Comparison of ENCODE assay signal across 9 cellular contexts in the genomic region with DNA sequence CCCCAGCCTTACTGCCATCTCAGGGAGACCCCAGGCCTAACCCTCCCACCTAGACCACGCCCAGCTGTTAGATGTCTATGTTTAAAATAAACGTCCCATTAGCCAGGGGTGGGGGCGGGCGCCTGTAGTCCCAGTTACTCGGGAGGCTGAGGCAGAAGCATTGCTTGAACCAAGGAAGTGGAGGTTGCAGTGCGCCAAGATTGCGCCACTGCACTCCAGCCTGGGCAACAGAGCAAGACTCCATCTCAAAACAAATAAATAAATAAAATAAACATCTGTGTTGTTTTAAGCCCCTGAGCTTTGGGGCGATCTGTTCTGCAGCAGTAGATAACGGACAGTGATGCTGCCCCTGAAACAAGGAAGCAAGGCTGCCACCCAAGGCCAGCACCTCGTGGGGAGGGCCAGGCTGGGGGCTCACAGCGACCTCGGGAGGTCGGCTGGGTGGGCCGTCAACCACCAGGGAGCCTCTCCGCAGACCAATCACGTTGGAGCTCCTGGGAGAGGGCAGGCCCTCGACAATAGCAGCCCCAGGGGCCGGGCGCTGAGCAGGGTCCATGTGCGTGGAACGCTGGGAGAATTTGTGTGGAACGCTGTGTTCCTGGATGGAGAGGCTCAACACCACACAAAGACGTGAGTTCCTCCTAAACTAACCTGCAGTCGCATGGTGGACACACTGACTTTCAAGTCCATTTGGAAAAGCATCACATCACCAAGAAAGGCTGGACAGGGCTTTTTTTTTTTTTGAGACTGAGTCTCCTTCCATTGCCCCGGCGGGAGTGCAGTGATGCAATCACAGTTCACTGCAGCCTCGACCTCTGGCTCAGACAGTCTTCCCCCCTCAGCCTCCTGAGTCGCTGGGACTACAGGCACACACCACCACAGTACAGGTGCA. TPM values are rescaled to one million over a fixed set of nuclear protein-coding genes. Genes with fewer than 3 reads are reported as not detected.
DNase-seq lines count a peak whose midpoint lies in the region; ATAC-seq and TF ChIP-seq lines count a peak whose summit lies in the region.
"Had no signal": no experiment of that assay in that cellular context is flagged by ENCODE, and none has a peak within 500 bp of the region (broad histone marks: within the 10 kb centered on the region; RNA-seq: fewer than 3 reads in every experiment).

No MANE protein-coding gene starts in this region.

- no peaks in the 10 kb centered on the region for H3K9me3 Mint-ChIP-seq in T-helper 2 cell treated with Interferon-gamma antibody and Interleukin-4, amounts not matched to agents 5 μg/mL and 100 μg/mL, for 36 hours

- H3K27me3 ChIP-seq in PC-3 (ENCODE audit: low read length): no peaks in the 10 kb centered on the region
- no peaks in the 10 kb centered on the region for H3K27me3 ChIP-seq in smooth muscle cell (ENCODE audit: low read depth)
- H3K27me3 ChIP-seq in SJCRH30: peaks cover 40% of the 10 kb centered on the region

- H3K9me2 ChIP-seq in PC-3 (replicated peaks; ENCODE audit: low read length): no peaks in the 10 kb centered on the region

- H3K4me1 ChIP-seq in PC-3 (ENCODE audit: insufficient read depth, low read length): peaks cover 18% of the 10 kb centered on the region
- H3K4me1 ChIP-seq in smooth muscle cell (ENCODE audit: low read depth): peaks cover 4% of the 10 kb centered on the region
- peaks cover 5% of the 10 kb centered on the region; the same call in 1 of the 2 replicates for H3K4me1 ChIP-seq in SJCRH30

- H3K27ac ChIP-seq in PC-3 (ENCODE audit: low read length): no peak overlapping the region
- no peak overlapping the region for H3K27ac ChIP-seq in smooth muscle cell (ENCODE audit: low read depth)
- no peak overlapping the region for H3K27ac ChIP-seq in SJCRH30

- H3K9me3 ChIP-seq in PC-3 (ENCODE audit: low read length) (no peaks in the 10 kb centered on the region), smooth muscle cell (replicated peaks; ENCODE audit: low read depth) (no peaks in the 10 kb centered on the region), SJCRH30 (replicated peaks) (no peaks in the 10 kb centered on the region)

- H3K4me2 ChIP-seq in PC-3 (ENCODE audit: low read length): peak overlapping the region; percentile 91
- H3K4me2 ChIP-seq in smooth muscle cell: peak overlapping the region; percentile 99

- WGBS in smooth muscle cell (ENCODE audit: low lambda C conversion rate): 85% methylated on average over 28 of the region's 28 CpGs
- 70 to 73% methylated on average over 28 of the region's 28 CpGs for whole genome bisulfite sequencing in lower leg skin, 2 donors

- H2AFZ ChIP-seq in PC-3 (ENCODE audit: low read length) (0 out of 2 replicates have a peak overlapping the region, but pooled peaks have one; percentile 34), smooth muscle cell (ENCODE audit: low read depth) (no peak overlapping the region)

- H3K4me1 Mint-ChIP-seq in T-helper 2 cell treated with Interferon-gamma antibody and Interleukin-4, amounts not matched to agents 5 μg/mL and 100 μg/mL, for 36 hours (ENCODE audit: low read depth): peaks cover 2% of the 10 kb centered on the region

- H3K9ac ChIP-seq in PC-3 (ENCODE audit: low read length) (no peak overlapping the region), smooth muscle cell (ENCODE audit: low read depth) (no peak overlapping the region)

- POLR2A ChIA-PET in PC-3 (lab: Charles Lee; ENCODE audit: unreplicated experiment): no interaction called here

- ATAC-seq in PC-3 (no peak), GM21825 (IDR thresholded peaks at IDR 0.05; ENCODE audit: unreplicated experiment) (no peak)

- peak overlapping the region; percentile 57 for H3K4me3 Mint-ChIP-seq in T-helper 2 cell treated with Interferon-gamma antibody and Interleukin-4, amounts not matched to agents 5 μg/mL and 100 μg/mL, for 36 hours

- no peaks in the 10 kb centered on the region for H3K36me3 ChIP-seq in PC-3 (ENCODE audit: low read depth, low read length)
- H3K36me3 ChIP-seq in smooth muscle cell (ENCODE audit: low read depth): no peaks in the 10 kb centered on the region
- H3K36me3 ChIP-seq in SJCRH30: no peaks in the 10 kb centered on the region

- H4K20me1 ChIP-seq in PC-3 (ENCODE audit: low read length) (no peaks in the 10 kb centered on the region), smooth muscle cell (ENCODE audit: low read depth) (no peaks in the 10 kb centered on the region)

- no peak for TF ChIP-seq POLR2A in lower leg skin (IDR thresholded peaks at IDR 0.05)

- no peak for TF ChIP-seq CTCF in PC-3 (conservative IDR thresholded peaks at IDR 0.05; ENCODE audit: low read depth, low read length)
- TF ChIP-seq CTCF in fibroblast of the aortic adventitia (IDR thresholded peaks at IDR 0.05; ENCODE audit: insufficient read depth, low read length): no peak
- TF ChIP-seq CTCF in smooth muscle cell (IDR thresholded peaks at IDR 0.05; ENCODE audit: borderline replicate concordance, insufficient read depth, poor library complexity, severe bottlenecking): no peak
- no peak for TF ChIP-seq CTCF in lower leg skin (IDR thresholded peaks at IDR 0.05)

- peaks cover 12% of the 10 kb centered on the region for H3K79me2 ChIP-seq in PC-3 (ENCODE audit: low read length)
- no peaks in the 10 kb centered on the region for H3K79me2 ChIP-seq in smooth muscle cell (ENCODE audit: low read depth)

- no peaks in the 10 kb centered on the region for H3K36me3 Mint-ChIP-seq in T-helper 2 cell treated with Interferon-gamma antibody and Interleukin-4, amounts not matched to agents 5 μg/mL and 100 μg/mL, for 36 hours (ENCODE audit: low read depth)

- no peak for DNase-seq in T-helper 2 cell treated with Interferon-gamma antibody and Interleukin-4, amounts not matched to agents 5 μg/mL and 100 μg/mL, for 36 hours (ENCODE audit: low spot score)
- DNase-seq in T-helper 2 cell (no peak), PC-3 (no peak), fibroblast of the aortic adventitia (ENCODE audit: low read depth) (peak; percentile 27), smooth muscle cell (lab: John Stamatoyannopoulos, UW; ENCODE audit: unreplicated experiment) (no peak), lower leg skin (ENCODE audit: low spot score in 2 of 2) (no peak), SJCRH30 (no peak)

- CTCF ChIA-PET in PC-3 (lab: Charles Lee): no interaction called here

- no peak overlapping the region for H3K27ac Mint-ChIP-seq in T-helper 2 cell treated with Interferon-gamma antibody and Interleukin-4, amounts not matched to agents 5 μg/mL and 100 μg/mL, for 36 hours

- H3K27me3 Mint-ChIP-seq in T-helper 2 cell treated with Interferon-gamma antibody and Interleukin-4, amounts not matched to agents 5 μg/mL and 100 μg/mL, for 36 hours (ENCODE audit: low read depth): peaks cover 30% of the 10 kb centered on the region

- intact Hi-C loops in PC-3 (cut with micrococcal nuclease): loop anchor here (2.0 kb wide), 1 partner anchor 36 kb away; no protein-coding TSS in a partner anchor
- intact Hi-C loops in lower leg skin (cut with DNase I; ENCODE audit: low total_unique reads): no loop called here

- no TSS peak for BruUV-seq in PC-3 (replicated peaks; lab: Mats Ljungman, UMichigan)

- H3K4me3 ChIP-seq in PC-3 (ENCODE audit: low read length) (no peak overlapping the region), fibroblast of the aortic adventitia (ENCODE audit: low read depth, low read length) (no peak overlapping the region), smooth muscle cell (no peak overlapping the region), lower leg skin (ENCODE audit: low read depth, poor library complexity, severe bottlenecking) (no peak overlapping the region), SJCRH30 (no peak overlapping the region)

- no peaks in the 10 kb centered on the region for H3F3A ChIP-seq in PC-3 (ENCODE audit: low read length, unreplicated experiment)
- no peaks in the 10 kb centered on the region for H3F3A ChIP-seq in smooth muscle cell (ENCODE audit: low read depth)

RNA-seq across cellular contexts. Expression of gene HELZ2, which starts 1.0 kb away (rescaled TPM):
- total RNA-seq in PC-3 (2014; rRNA removed) (33.4 and 77.2 TPM in 2 replicates), fibroblast of the aortic adventitia (ENCODE audit: low replicate concordance) (20.9 and 27.0 TPM in 2 replicates), smooth muscle cell (9.8 and 13.8 TPM in 2 replicates), lower leg skin (10 to 100 TPM; 26.9 to 35.4 (median 28.6) TPM)
- 3.0 and 4.3 TPM in 2 replicates for polyA plus RNA-seq in smooth muscle cell
- total RNA-seq in SJCRH30 (2014; rRNA removed; shearing (Covaris generic)): 4.6 and 5.7 TPM in 2 replicates

RNA-seq across cellular contexts. Expression of gene FNDC11, which starts 21.1 kb away (rescaled TPM):
- 0.40 and 1.8 TPM in 2 replicates for total RNA-seq in PC-3 (2014; rRNA removed)
- total RNA-seq in fibroblast of the aortic adventitia (ENCODE audit: low replicate concordance): 0.25 and 0.45 TPM in 2 replicates
- total RNA-seq in smooth muscle cell: 0.72 and 2.5 TPM in 2 replicates
- 2.2 and 3.6 TPM in 2 replicates for polyA plus RNA-seq in smooth muscle cell
- under 1 TPM in 2 of 4 donors, not detected in 2; 0.12 to 0.39 TPM for total RNA-seq in lower leg skin
- total RNA-seq in SJCRH30 (2014; rRNA removed; shearing (Covaris generic)): 0.02 and 0.20 TPM in 2 replicates

RNA-seq across cellular contexts. Expression of gene SRMS, which starts 27.5 kb away (rescaled TPM):
- total RNA-seq in PC-3 (2014; rRNA removed) (0.22 and 0.63 TPM in 2 replicates), fibroblast of the aortic adventitia (ENCODE audit: low replicate concordance) (not detected in 2 replicates), smooth muscle cell (not detected in 2 replicates), lower leg skin (under 1 TPM in 3 of 4 donors, not detected in 1; 0.16 to 0.59 (median 0.37) TPM)
- 0.19 TPM in 1 of 2 replicates, not detected in the other for polyA plus RNA-seq in smooth muscle cell
- not detected in 2 replicates for total RNA-seq in SJCRH30 (2014; rRNA removed; shearing (Covaris generic))
- total RNA-seq: kidney epithelial cell had no signal

RNA-seq across cellular contexts. Expression of gene PTK6, which starts 37.9 kb away (rescaled TPM):
- total RNA-seq in PC-3 (2014; rRNA removed) (11.1 and 15.1 TPM in 2 replicates), fibroblast of the aortic adventitia (ENCODE audit: low replicate concordance) (not detected in 2 replicates), smooth muscle cell (0.09 TPM in 1 of 2 replicates, not detected in the other), lower leg skin (100 to 1,000 TPM in 1 of 4 donors, 10 to 100 TPM in 3; 72.4 to 101 (median 79.9) TPM)
- polyA plus RNA-seq in smooth muscle cell: 0.05 and 0.15 TPM in 2 replicates
- total RNA-seq in SJCRH30 (2014; rRNA removed; shearing (Covaris generic)): 1.4 TPM in 2 replicates

RNA-seq across cellular contexts. Expression of gene GMEB2, which starts 51.8 kb away (rescaled TPM):
- total RNA-seq in PC-3 (2014; rRNA removed): 13.7 and 21.9 TPM in 2 replicates
- 3.4 and 7.4 TPM in 2 replicates for total RNA-seq in fibroblast of the aortic adventitia (ENCODE audit: low replicate concordance)
- total RNA-seq in smooth muscle cell: 8.9 and 9.7 TPM in 2 replicates
- polyA plus RNA-seq in smooth muscle cell: 11.3 and 14.4 TPM in 2 replicates
- total RNA-seq in lower leg skin: 10 to 100 TPM; 11.9 to 18.3 (median 13.7) TPM
- 19.5 and 20.2 TPM in 2 replicates for total RNA-seq in SJCRH30 (2014; rRNA removed; shearing (Covaris generic))
